ENCODE assay signal across 8 cellular contexts in the genomic region with DNA sequence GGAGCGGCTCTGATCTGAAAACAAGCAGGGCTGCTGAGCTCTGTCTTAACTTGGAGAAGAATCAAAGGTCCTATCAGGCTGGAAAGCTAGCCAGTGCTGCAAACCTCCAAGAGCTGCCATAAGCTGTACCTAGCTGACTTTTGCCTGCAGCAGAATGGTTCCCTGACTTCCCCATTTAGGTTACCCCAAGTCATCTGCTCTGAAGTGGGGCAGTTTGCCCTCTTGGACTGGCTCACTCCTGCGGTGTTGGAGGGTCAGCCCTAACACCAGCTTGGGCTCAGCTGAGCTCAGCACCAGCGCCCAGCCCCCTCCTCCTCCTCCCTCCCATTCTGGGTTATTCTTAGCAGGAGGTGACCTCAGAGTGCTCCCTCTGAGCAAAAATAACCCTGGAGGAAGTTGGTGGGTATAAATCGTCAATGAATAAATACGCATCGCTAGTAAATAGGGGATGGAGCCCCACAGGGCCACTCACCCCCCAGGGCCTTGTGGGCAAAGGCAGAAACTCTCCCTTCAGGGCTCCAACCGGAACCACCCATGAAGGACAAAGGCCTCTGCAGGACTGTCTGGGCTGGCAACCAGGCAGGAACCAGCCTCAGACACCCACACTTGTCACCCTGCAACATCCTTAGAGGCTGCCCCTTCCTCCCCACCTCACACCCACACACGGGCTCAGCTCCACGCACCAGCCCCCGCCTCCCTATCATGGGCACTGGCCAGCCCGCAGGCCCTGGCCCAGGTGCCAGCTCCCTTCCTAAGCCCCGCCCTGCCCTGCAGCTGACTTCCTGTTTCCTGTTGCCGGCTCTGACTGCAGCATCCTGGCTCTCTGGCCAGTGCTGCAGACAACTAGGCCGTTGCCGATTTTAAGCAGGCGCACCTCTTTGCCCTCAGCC. TPM values are rescaled to one million over a fixed set of nuclear protein-coding genes. Genes with fewer than 3 reads are reported as not detected.
DNase-seq lines count a peak whose midpoint lies in the region; TF ChIP-seq lines count a peak whose summit lies in the region.

No MANE protein-coding gene starts in this region.

- 0 out of 2 replicates have a peak, but pooled peaks cover 5% of the 10 kb centered on the region for H3K4me1 ChIP-seq in GM23248 (ENCODE audit: insufficient read depth)

- in situ Hi-C loops in GM23248 (cut with MboI): no loop called here

- H3K9ac ChIP-seq in GM23248: no peak overlapping the region

- H3K9me2 ChIP-seq in GM23248 (ENCODE audit: insufficient read depth): no peaks in the 10 kb centered on the region

- no peaks in the 10 kb centered on the region for H3K27me3 ChIP-seq in GM23248 (replicated peaks; ENCODE audit: insufficient read depth)

- H4K20me1 ChIP-seq in GM23248 (ENCODE audit: insufficient read depth): no peaks in the 10 kb centered on the region

- H3K4me3 ChIP-seq in GM12865 (ENCODE audit: low read depth, low read length): peak overlapping the region; percentile 61
- no peak overlapping the region for H3K4me3 ChIP-seq in GM23248

- peak overlapping the region; percentile 76 for H2AFZ ChIP-seq in GM23248

- WGBS in GM23248 (ENCODE audit: low coverage in 1 of 2, low lambda C conversion rate in 2 of 2, missing lambda C conversion rate in 2 of 2), 2 experiments: 54 to 55% methylated on average over 16 of the region's 16 CpGs

- H3F3A ChIP-seq in GM23248 (ENCODE audit: insufficient read depth): no peaks in the 10 kb centered on the region

- H3K4me2 ChIP-seq in GM23248 (ENCODE audit: unreplicated experiment): no peak overlapping the region

- H3K9me3 ChIP-seq in GM23248 (ENCODE audit: low read depth): no peaks in the 10 kb centered on the region

- no peak for TF ChIP-seq CTCF in GM12865 (IDR thresholded peaks at IDR 0.05; ENCODE audit: insufficient read depth, low read depth, low read length, missing control alignments)

- H3K36me3 ChIP-seq in GM23248 (ENCODE audit: low read depth): no peaks in the 10 kb centered on the region

- DNase-seq in GM12865 (ENCODE audit: low read depth) (peak; percentile 90), GM23248 (peak; percentile 51), NAMALWA (ENCODE audit: low spot score) (peak; percentile 85), dermis microvascular lymphatic vessel endothelial cell (ENCODE audit: low read depth in 2 of 2) (peak; percentile 62 to 84), mucosa of gallbladder (ENCODE audit: low spot score) (peak; percentile 73), HuH-7.5 (ENCODE audit: low spot score) (no peak)
- peak; percentile 81 for DNase-seq in activated CD4-positive, alpha-beta T cell treated with anti-CD3 and anti-CD28 coated beads for 48 hours
- DNase-seq in stimulated activated naive CD4-positive, alpha-beta T cell (lab: John Stamatoyannopoulos, UW): peak; percentile 50 to 79 (median 68)

- H3K27ac ChIP-seq in GM23248: no peak overlapping the region

- no peaks in the 10 kb centered on the region for H3K79me2 ChIP-seq in GM23248 (ENCODE audit: insufficient read depth)

RNA-seq across cellular contexts. Expression of a gene that starts 46.9 kb away (rescaled TPM):
- 7.1 and 18.4 TPM in 2 replicates for total RNA-seq in GM23248 (2014; rRNA removed; shearing (Covaris generic))
- 2.5 TPM in 2 replicates for polyA plus RNA-seq in GM23248 (2016; fragmentation: Nextera tagmentation; extraction: Ambion mirVana)
- total RNA-seq in dermis microvascular lymphatic vessel endothelial cell (23.6 and 46.7 TPM in 2 replicates), mucosa of gallbladder (51.2 TPM)
